12 cellular contexts compared by ENCODE assay signal in the genomic region with DNA sequence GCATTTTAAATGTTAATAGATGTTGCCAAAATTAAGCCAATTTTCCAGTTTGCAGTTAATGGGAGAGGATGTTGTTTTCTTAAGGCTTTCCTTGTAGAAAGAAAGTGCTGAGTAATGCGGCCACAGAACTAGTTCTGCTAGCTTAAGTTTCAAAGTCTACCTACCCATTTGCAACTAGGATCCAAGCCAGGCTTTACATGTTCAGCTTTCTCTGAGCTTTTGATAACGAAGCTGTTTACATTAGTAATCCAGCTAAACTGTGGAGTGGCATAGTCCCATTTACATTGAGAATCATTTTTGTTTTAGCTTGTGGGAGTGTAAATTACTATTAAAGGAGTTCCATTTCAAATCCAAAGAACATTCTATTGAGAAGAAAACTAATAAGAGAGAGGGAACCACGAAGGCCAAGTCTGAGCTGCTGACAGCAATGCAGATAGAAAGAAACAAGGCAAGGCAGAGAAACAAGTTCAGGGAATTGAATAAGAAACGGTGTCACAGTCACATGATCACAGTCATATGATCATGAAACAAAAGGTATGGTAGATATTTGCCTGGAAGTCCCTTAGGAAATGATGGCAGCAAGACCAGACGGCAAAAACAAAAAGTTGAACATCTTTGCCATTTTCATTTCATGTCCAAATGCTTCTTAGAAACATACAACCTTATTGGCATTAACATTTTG.
DNase-seq lines count a peak whose midpoint lies in the region; ATAC-seq and TF ChIP-seq lines count a peak whose summit lies in the region.
"Had no signal": no experiment of that assay in that cellular context is flagged by ENCODE, and none has a peak within 500 bp of the region (broad histone marks: within the 10 kb centered on the region; RNA-seq: fewer than 3 reads in every experiment).

No MANE protein-coding gene starts in this region.

- CTCF ChIA-PET in PC-9 (lab: Charles Lee): interaction anchor here (0.6 to 1.1 kb wide), 2 partner anchors 132 to 328 kb away, joined by 3 to 11 read pairs; no protein-coding TSS in a partner anchor

- no peaks in the 10 kb centered on the region for H3K79me2 ChIP-seq in PC-9 (ENCODE audit: low read depth)
- no peaks in the 10 kb centered on the region for H3K79me2 ChIP-seq in parathyroid adenoma

- DNase-seq in H4 (ENCODE audit: low spot score) (peak; percentile 68), PC-9 (peak; percentile 28 to 82), fibroblast of gingiva (ENCODE audit: low read depth) (peak; percentile 19), NOMO-1 (lab: John Stamatoyannopoulos, UW; ENCODE audit: unreplicated experiment in 2 of 2) (no peak), cardiac septum (ENCODE audit: low spot score) (no peak), aorta (no peak), dorsolateral prefrontal cortex (no peak)
- DNase-seq: activated T-cell treated with anti-CD3 and anti-CD28 coated beads for 4 hours; naive thymus-derived CD4-positive, alpha-beta T cell; NCI-H1417 treated with DMSO at 0.1 percent for 48 hours; stimulated activated naive CD4-positive, alpha-beta T cell treated with Interleukin-2 at 50 U/mL for 16 hours had no signal

- POLR2A ChIA-PET in PC-9 (lab: Charles Lee; ENCODE audit: unreplicated experiment): interaction anchor here (0.5 to 0.7 kb wide), 3 partner anchors 112 to 361 kb away, joined by 3 to 8 read pairs (median 5); no protein-coding TSS in a partner anchor

- TF ChIP-seq CTCF in PC-9 (conservative IDR thresholded peaks at IDR 0.05) (no peak), parathyroid adenoma (IDR thresholded peaks at IDR 0.05) (no peak), dorsolateral prefrontal cortex (IDR thresholded peaks at IDR 0.05 in 54 of 56, conservative IDR thresholded peaks at IDR 0.05 in 2 of 56; ENCODE audit: low read depth in 1 of 56, partially characterized antibody in 56 of 56) (no peak)

- TSS peak; percentile 34 for BruUV-seq in PC-9 (replicated peaks; lab: Mats Ljungman, UMichigan)

- peaks cover 46% of the 10 kb centered on the region for H3K4me1 ChIP-seq in PC-9 (replicated peaks; ENCODE audit: insufficient read depth)
- peaks cover 55% of the 10 kb centered on the region for H3K4me1 ChIP-seq in parathyroid adenoma
- H3K4me1 ChIP-seq in aorta (ENCODE audit: control insufficient read depth in 1 of 2, insufficient read depth in 2 of 2, low read length in 2 of 2): peaks cover 0 to 3% of the 10 kb centered on the region in 2 donors

- intact Hi-C loops in PC-9 (cut with micrococcal nuclease; ENCODE audit: unreplicated experiment): no loop called here
- intact Hi-C loops in cardiac septum (cut with DNase I): no loop called here
- intact Hi-C loops in aorta (cut with DNase I): no loop called here
- intact Hi-C loops in dorsolateral prefrontal cortex (cut with DNase I): no loop called here

- H3K9me2 ChIP-seq in PC-9 (ENCODE audit: insufficient read depth): no peaks in the 10 kb centered on the region

- 14 to 23% methylated on average over 5 of the region's 5 CpGs for WGBS in aorta, 2 donors

- H3K4me2 ChIP-seq in PC-9 (peak overlapping the region; percentile 54), parathyroid adenoma (ENCODE audit: low read length) (peak overlapping the region; percentile 50)

- peak overlapping the region; percentile 73 for H3K27ac ChIP-seq in PC-9
- H3K27ac ChIP-seq in parathyroid adenoma: peak overlapping the region; percentile 69
- no peak overlapping the region for H3K27ac ChIP-seq in aorta (ENCODE audit: low read depth in 1 of 2, low read length in 2 of 2)
- H3K27ac ChIP-seq in dorsolateral prefrontal cortex: peak overlapping the region in 12 of 59 donors; percentile 2 to 56 (median 12)

- peaks cover 32% of the 10 kb centered on the region for H3F3A ChIP-seq in PC-9 (ENCODE audit: insufficient read depth, low read depth)

- H3K27me3 ChIP-seq in PC-9 (ENCODE audit: insufficient read depth, low read depth) (no peaks in the 10 kb centered on the region), parathyroid adenoma (ENCODE audit: control insufficient read depth, insufficient read depth, low read length) (no peaks in the 10 kb centered on the region), aorta (ENCODE audit: control insufficient read depth in 1 of 2, insufficient read depth in 2 of 2, low read length in 1 of 2) (no peaks in the 10 kb centered on the region), dorsolateral prefrontal cortex (no peaks in the 10 kb centered on the region)

- H2AFZ ChIP-seq in PC-9 (peak overlapping the region; percentile 53), parathyroid adenoma (peak overlapping the region; percentile 47)

- peaks cover 20% of the 10 kb centered on the region for H3K9me3 ChIP-seq in PC-9 (ENCODE audit: insufficient read depth, low read depth)
- H3K9me3 ChIP-seq in parathyroid adenoma (ENCODE audit: control insufficient read depth, low read length): no peaks in the 10 kb centered on the region
- no peaks in the 10 kb centered on the region for H3K9me3 ChIP-seq in aorta (ENCODE audit: control insufficient read depth, low read length)

- no peaks in the 10 kb centered on the region for H3K36me3 ChIP-seq in PC-9 (ENCODE audit: low read depth)
- no peaks in the 10 kb centered on the region for H3K36me3 ChIP-seq in parathyroid adenoma (ENCODE audit: control insufficient read depth, insufficient read depth, low read length)
- H3K36me3 ChIP-seq in aorta (ENCODE audit: control insufficient read depth in 1 of 2, insufficient read depth in 2 of 2, low read length in 1 of 2): no peaks in the 10 kb centered on the region

- no peak overlapping the region for H3K9ac ChIP-seq in parathyroid adenoma

- no peak for ATAC-seq in aorta (ENCODE audit: low FRiP score)
- ATAC-seq: naive thymus-derived CD4-positive, alpha-beta T cell had no signal

- no peaks in the 10 kb centered on the region for H4K20me1 ChIP-seq in PC-9 (ENCODE audit: insufficient read depth)

- H3K4me3 ChIP-seq in PC-9 (peak overlapping the region; percentile 15; the same call in 1 of the 2 replicates), parathyroid adenoma (ENCODE audit: low read depth, low read length) (peak overlapping the region; percentile 31), aorta (ENCODE audit: low read length in 2 of 2) (no peak overlapping the region), dorsolateral prefrontal cortex (no peak overlapping the region)

Comparison
In these comparisons a context has a peak if more than half of its experiments do, and no peak if none do; other contexts are left out.
1. DNase-seq: peak in H4 (single experiment), PC-9 (2 of 2) and fibroblast of gingiva (single experiment); none in NOMO-1 (0 of 2), cardiac septum (single experiment), aorta (0 of 2) and dorsolateral prefrontal cortex (0 of 10).
2. H3K27ac ChIP-seq: peak in PC-9 (single experiment) and parathyroid adenoma (single experiment); none in aorta (0 of 2).
3. H3K4me3 ChIP-seq: peak in PC-9 (single experiment) and parathyroid adenoma (single experiment); none in aorta (0 of 2) and dorsolateral prefrontal cortex (0 of 59).